In genomic region chr12:74322792-74323191, GRCh38 we compare ENCODE assay signal across 19 cellular contexts.
A peak's percentile ranks its signal among the peaks of the same experiment; 100 is the strongest.
DNase-seq lines count a peak whose midpoint lies in the region; ATAC-seq, FAIRE-seq and TF ChIP-seq lines count a peak whose summit lies in the region.
"Had no signal": no experiment of that assay in that cellular context is flagged by ENCODE, and none has a peak within 500 bp of the region (broad histone marks: within the 10 kb centered on the region; RNA-seq: fewer than 3 reads in every experiment).

No MANE protein-coding gene starts in this region.

- no TSS peak for BruUV-seq in IMR-90 (replicated peaks; lab: Mats Ljungman, UMichigan)

- H3K56ac ChIP-seq in IMR-90 (ENCODE audit: extremely low read depth, insufficient read depth, low read length), result no peak overlapping the region

- ATAC-seq in A549, result no peak
- ATAC-seq in IMR-90 (ENCODE audit: low read depth), result no peak
- ATAC-seq in pancreas, result no peak
- ATAC-seq in GM21423 (IDR thresholded peaks at IDR 0.05; ENCODE audit: unreplicated experiment), result no peak
- ATAC-seq in GM21528 (IDR thresholded peaks at IDR 0.05; ENCODE audit: low FRiP score, unreplicated experiment), result no peak

- H3K18ac ChIP-seq in IMR-90 (ENCODE audit: low read depth, low read length), result no peak overlapping the region

- H3K9me3 ChIP-seq in A549 (no peaks in the 10 kb centered on the region), IMR-90 (ENCODE audit: control insufficient read depth, insufficient read depth, low read length) (peaks cover 2% of the 10 kb centered on the region; the same call in 1 of the 2 replicates), pancreas (no peaks in the 10 kb centered on the region)

- no peak overlapping the region for H3K14ac ChIP-seq in IMR-90 (replicated peaks; ENCODE audit: low read depth, low read length)

- H2AFZ ChIP-seq in IMR-90 (replicated peaks; ENCODE audit: low read length, poor library complexity), result no peak overlapping the region
- H2AFZ ChIP-seq: GM23248 had no signal

- POLR2A ChIA-PET in A549 (lab: Yijun Ruan, JAX), result no interaction called here
- POLR2A ChIA-PET in IMR-90 (lab: Charles Lee; ENCODE audit: unreplicated experiment), result no interaction called here

- FAIRE-seq in A549 (lab: Jason Lieb, UNC) (peak; percentile 72), colon (lab: Jason Lieb, UNC) (peak; percentile 55), pancreas (lab: Jason Lieb, UNC) (peak; percentile 29)
- FAIRE-seq: GM12892, H1 had no signal

- dilution Hi-C loops in IMR-90 (cut with HindIII; ENCODE audit: low sequenced_read_pairs, unreplicated experiment), result no loop called here

- TF ChIP-seq CTCF in A549 (IDR thresholded peaks at IDR 0.05) (no peak), IMR-90 (conservative IDR thresholded peaks at IDR 0.05; ENCODE audit: low read depth, low read length) (no peak), pancreas (IDR thresholded peaks at IDR 0.05) (no peak)

- H3K23ac ChIP-seq in IMR-90 (ENCODE audit: low read depth, low read length), result no peak overlapping the region

- 59% methylated on average over 2 of the region's 2 CpGs for WGBS in A549 (ENCODE audit: missing lambda C conversion rate)
- no CpG with 5 or more reads among the region's 2 CpGs for WGBS in IMR-90 (ENCODE audit: extremely low coverage in 2 of 2, insufficient read length in 1 of 2), 2 experiments
- 56 to 75% methylated on average over 2 of the region's 2 CpGs for WGBS in pancreas, 2 donors

- no peak overlapping the region for H4K5ac ChIP-seq in IMR-90 (ENCODE audit: low read depth, low read length)

- H3K27ac ChIP-seq in A549 (no peak overlapping the region), IMR-90 (ENCODE audit: insufficient read depth, low read length) (no peak overlapping the region), pancreas (no peak overlapping the region)
- H3K27ac ChIP-seq: GM23248 had no signal

- CTCF ChIA-PET in A549 (lab: Yijun Ruan, JAX), result no interaction called here
- CTCF ChIA-PET in IMR-90 (lab: Yijun Ruan, JAX), result no interaction called here

- TF ChIP-seq EP300 in A549 (IDR thresholded peaks at IDR 0.05), result no peak

- in situ Hi-C loops in IMR-90 (cut with MboI; ENCODE audit: low sequenced_read_pairs), result no loop called here

- no peak overlapping the region for H2AK9ac ChIP-seq in IMR-90 (replicated peaks; ENCODE audit: low read depth, low read length, poor library complexity)

- H3K27me3 ChIP-seq in IMR-90 (ENCODE audit: control insufficient read depth, insufficient read depth, low read length) (no peaks in the 10 kb centered on the region), pancreas (no peaks in the 10 kb centered on the region)

- intact Hi-C loops in IMR-90 (cut with micrococcal nuclease) (no loop called here), pancreas (cut with DNase I) (no loop called here)

- H2BK20ac ChIP-seq in IMR-90 (ENCODE audit: low read depth, low read length), result no peak overlapping the region

- H2BK120ac ChIP-seq in IMR-90 (ENCODE audit: low read depth, low read length), result no peak overlapping the region

- H3K4me1 ChIP-seq in A549, result peaks cover 8% of the 10 kb centered on the region; the same call in 2 of the 3 replicates
- H3K4me1 ChIP-seq in IMR-90 (ENCODE audit: control insufficient read depth, insufficient read depth, low read length), result no peaks in the 10 kb centered on the region
- no peaks in the 10 kb centered on the region for H3K4me1 ChIP-seq in pancreas

- TF ChIP-seq POLR2A in A549 (IDR thresholded peaks at IDR 0.05; ENCODE audit: low read length), result no peak
- no peak for TF ChIP-seq POLR2A in IMR-90 (IDR thresholded peaks at IDR 0.05; ENCODE audit: low read depth, low read length)

- no peak for TF ChIP-seq RAD21 in A549 (conservative IDR thresholded peaks at IDR 0.05 in 1 of 2, IDR thresholded peaks at IDR 0.05 in 1 of 2)
- TF ChIP-seq RAD21 in IMR-90 (IDR thresholded peaks at IDR 0.05; ENCODE audit: low read length), result no peak

- no peak overlapping the region for H4K8ac ChIP-seq in IMR-90 (ENCODE audit: low read depth in 2 of 2, low read length in 2 of 2)

- H4K20me1 ChIP-seq in IMR-90 (ENCODE audit: insufficient read depth, low read length), result no peaks in the 10 kb centered on the region

- H2AK5ac ChIP-seq in IMR-90 (ENCODE audit: low read depth, low read length), result no peak overlapping the region

- H2BK5ac ChIP-seq in IMR-90 (ENCODE audit: low read depth, low read length, poor library complexity, severe bottlenecking), result no peak overlapping the region

- no peak overlapping the region for H4K91ac ChIP-seq in IMR-90 (ENCODE audit: insufficient read depth, low read depth, low read length)

- no peak overlapping the region for H2BK15ac ChIP-seq in IMR-90 (ENCODE audit: low read depth, low read length)

- H3K9ac ChIP-seq in IMR-90 (ENCODE audit: low read depth, low read length), result no peak overlapping the region
- H3K9ac ChIP-seq: GM23248 had no signal

- DNase-seq in A549 (ENCODE audit: low read depth in 1 of 2, low spot score in 1 of 2) (no peak), IMR-90 (no peak), pancreas (no peak), NCI-H1048 (lab: John Stamatoyannopoulos, UW) (no peak)
- DNase-seq: 8988T; C1 segment of cervical spinal cord; Calu3; CD4-positive, alpha-beta memory T cell; COR-L47; DMS53; DMS79 treated with DMSO at 0.1 percent for 48 hours; GM23248; H7; HCEC 1CT had no signal

- no peaks in the 10 kb centered on the region for H3K79me1 ChIP-seq in IMR-90 (ENCODE audit: low read depth in 1 of 2, low read length in 2 of 2)

- no peak overlapping the region for H3K4ac ChIP-seq in IMR-90 (ENCODE audit: low read depth, low read length)

- no peak overlapping the region for H3K4me3 ChIP-seq in A549
- no peak overlapping the region for H3K4me3 ChIP-seq in IMR-90 (ENCODE audit: insufficient read depth, low read depth, low read length)
- no peak overlapping the region for H3K4me3 ChIP-seq in pancreas
- H3K4me3 ChIP-seq: GM23248 had no signal

- H3K36me3 ChIP-seq in IMR-90 (ENCODE audit: control insufficient read depth, insufficient read depth, low read length) (no peaks in the 10 kb centered on the region), pancreas (no peaks in the 10 kb centered on the region)

- no peaks in the 10 kb centered on the region for H3K9me1 ChIP-seq in IMR-90 (ENCODE audit: insufficient read depth, low read length)

- no peak overlapping the region for H3K4me2 ChIP-seq in A549
- no peak overlapping the region for H3K4me2 ChIP-seq in IMR-90 (ENCODE audit: low read depth, low read length)

TF ChIP-seq in A549, 52 proteins besides CTCF, POLR2A, EP300 and RAD21:
- peak; percentile 69 for TF ChIP-seq MAFK (IDR thresholded peaks at IDR 0.05; ENCODE audit: partially characterized antibody)
- no peak for TF ChIP-seq EHMT2 (IDR thresholded peaks at IDR 0.05; ENCODE audit: low read depth)
TF ChIP-seq in A549: peak in this region for 1.

TF ChIP-seq in IMR-90, 13 proteins besides CTCF, POLR2A, EP300 and RAD21:
- TF ChIP-seq MAZ (IDR thresholded peaks at IDR 0.05; ENCODE audit: borderline replicate concordance, low read depth, low read length), result no peak
- no peak for TF ChIP-seq USF2 (IDR thresholded peaks at IDR 0.05; ENCODE audit: low read depth, low read length)
- TF ChIP-seq RFX5 (IDR thresholded peaks at IDR 0.05; ENCODE audit: low read depth, low read length), result no peak
- TF ChIP-seq MAFK (IDR thresholded peaks at IDR 0.05; ENCODE audit: low read depth, low read length), result peak; percentile 84
- TF ChIP-seq BHLHE40 (IDR thresholded peaks at IDR 0.05; ENCODE audit: low read depth, low read length), result no peak
- TF ChIP-seq CHD1 (IDR thresholded peaks at IDR 0.05; ENCODE audit: low read depth, low read length), result no peak
TF ChIP-seq in IMR-90: peak in this region for 1.
